In the genomic region with DNA sequence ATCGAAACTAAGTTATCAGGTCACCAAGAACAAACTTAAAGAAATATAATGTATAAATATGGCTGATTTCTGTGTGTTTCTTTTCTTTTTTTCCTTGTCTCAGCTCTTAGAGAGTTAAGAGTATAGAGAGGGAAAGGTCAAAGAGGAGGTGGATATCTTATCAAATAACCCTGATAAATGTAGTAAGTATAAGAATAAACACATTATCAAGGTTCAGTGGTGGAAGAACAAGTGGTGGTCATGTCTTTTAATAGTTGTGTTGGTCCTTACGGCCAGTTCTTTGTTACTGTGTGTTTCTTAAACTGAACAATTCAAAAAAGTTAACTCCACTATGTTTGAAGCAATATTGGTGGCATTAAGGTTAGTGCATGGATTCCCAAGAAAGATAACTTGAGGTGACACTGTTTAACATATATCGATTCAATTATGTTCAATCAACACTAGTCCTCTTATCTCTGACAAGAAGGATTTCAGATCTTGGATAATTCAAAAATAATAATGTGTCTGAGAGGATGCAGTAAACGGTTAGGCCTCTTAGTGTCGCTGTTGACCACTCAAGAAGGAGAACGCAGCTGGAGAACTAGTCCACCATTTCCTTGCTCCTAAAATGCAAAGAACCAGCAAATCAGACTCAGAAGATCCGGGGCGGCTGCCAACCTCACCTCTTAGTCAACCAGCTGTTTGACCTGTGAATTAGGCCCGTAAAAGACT, we compare ENCODE assay signal across 8 cellular contexts. TPM values are rescaled to one million over a fixed set of nuclear protein-coding genes. Genes with fewer than 3 reads are reported as not detected.
DNase-seq lines count a peak whose midpoint lies in the region; ATAC-seq and TF ChIP-seq lines count a peak whose summit lies in the region.

Gene PCDHGA3, plus strand, starts transcription at position 588 of the 711 bp plus-strand sequence. CDS start 205 bp downstream, outside the sequence.

- H3K4me3 ChIP-seq in right atrium auricular region: peak within 1 kb of the TSS; percentile 35 to 48
- peak within 1 kb of the TSS; percentile 29 to 35 for H3K4me3 ChIP-seq in aorta (ENCODE audit: low read length in 2 of 2)
- H3K4me3 ChIP-seq in colonic mucosa: no peak within 1 kb of the TSS

- WGBS in aorta, 2 donors: 23 to 25% methylated on average over 9 of the region's 9 CpGs

- H3K4me1 ChIP-seq in right atrium auricular region (no peaks in the 10 kb centered on the region), aorta (ENCODE audit: control insufficient read depth in 1 of 2, insufficient read depth in 2 of 2, low read length in 2 of 2) (no peaks in the 10 kb centered on the region), colonic mucosa (no peaks in the 10 kb centered on the region)

- H3K27ac Mint-ChIP-seq in activated naive CD4-positive, alpha-beta T cell treated with anti-CD3 and anti-CD28 coated beads, Interleukin-2, amount 10 ng/mL, durations not matched to agents 7 days and 5 days: no peak within 1 kb of the TSS
- no peak within 1 kb of the TSS for H3K27ac Mint-ChIP-seq in activated T-helper 1 cell treated with anti-CD3 and anti-CD28 coated beads, Interleukin-12 subunit alpha, Interleukin-12 subunit beta, Interleukin-2, Interleukin-4 antibody, amounts not matched to agents 30 ng/mL and 10 ng/mL and 1 ng/mL, durations not matched to agents 14 hours and 24 hours and 36 hours

- H3K9me3 ChIP-seq in right atrium auricular region: peaks cover 33 to 79% of the 10 kb centered on the region in 2 donors
- H3K9me3 ChIP-seq in aorta (ENCODE audit: control insufficient read depth, low read length): peaks cover 40% of the 10 kb centered on the region
- H3K9me3 ChIP-seq in colonic mucosa: no peaks in the 10 kb centered on the region

- no peak for ATAC-seq in aorta (ENCODE audit: low FRiP score)
- no peak for ATAC-seq in GM21528 (IDR thresholded peaks at IDR 0.05; ENCODE audit: low FRiP score, unreplicated experiment)

- peak; percentile 31 to 66 for TF ChIP-seq CTCF in right atrium auricular region (IDR thresholded peaks at IDR 0.05)
- no peak for TF ChIP-seq CTCF in colonic mucosa (IDR thresholded peaks at IDR 0.05)

- H3K9me3 Mint-ChIP-seq in activated naive CD4-positive, alpha-beta T cell treated with anti-CD3 and anti-CD28 coated beads, Interleukin-2, amount 10 ng/mL, durations not matched to agents 7 days and 5 days: peaks cover 33% of the 10 kb centered on the region
- peaks cover 42% of the 10 kb centered on the region for H3K9me3 Mint-ChIP-seq in activated T-helper 1 cell treated with anti-CD3 and anti-CD28 coated beads, Interleukin-12 subunit alpha, Interleukin-12 subunit beta, Interleukin-2, Interleukin-4 antibody, amounts not matched to agents 30 ng/mL and 10 ng/mL and 1 ng/mL, durations not matched to agents 14 hours and 24 hours and 36 hours

- CTCF ChIA-PET in activated naive CD4-positive, alpha-beta T cell treated with anti-CD3 and anti-CD28 coated beads, Interleukin-2, amount 10 ng/mL, durations not matched to agents 7 days and 5 days (lab: Charles Lee): interaction anchor here (1.0 to 1.7 kb wide), 12 partner anchors 8 to 77 kb away, joined by 3 to 5 read pairs (median 3); partner anchors contain the start of genes PCDHGA1, PCDHGA11, PCDHGB2 and PCDHGB6

- intact Hi-C loops in activated T-helper 1 cell treated with anti-CD3 and anti-CD28 coated beads, Interleukin-12 subunit alpha, Interleukin-12 subunit beta, Interleukin-2, Interleukin-4 antibody, amounts not matched to agents 30 ng/mL and 10 ng/mL and 1 ng/mL, durations not matched to agents 14 hours and 24 hours and 36 hours (cut with micrococcal nuclease): no loop called here
- intact Hi-C loops in aorta (cut with DNase I): no loop called here
- intact Hi-C loops in colonic mucosa (cut with DNase I): no loop called here

- H3K27ac ChIP-seq in right atrium auricular region (peak within 1 kb of the TSS; percentile 67 to 68), aorta (ENCODE audit: low read depth in 1 of 2, low read length in 2 of 2) (no peak within 1 kb of the TSS), colonic mucosa (no peak within 1 kb of the TSS)

- H3K27me3 ChIP-seq in right atrium auricular region (no peaks in the 10 kb centered on the region), aorta (ENCODE audit: control insufficient read depth in 1 of 2, insufficient read depth in 2 of 2, low read length in 1 of 2) (peaks cover 0 to 1% of the 10 kb centered on the region in 2 donors), colonic mucosa (no peaks in the 10 kb centered on the region)

- no peak within 1 kb of the TSS for H3K9ac ChIP-seq in colonic mucosa (ENCODE audit: low read depth in 2 of 2, low read length in 2 of 2)

- H3K4me3 Mint-ChIP-seq in activated naive CD4-positive, alpha-beta T cell treated with anti-CD3 and anti-CD28 coated beads, Interleukin-2, amount 10 ng/mL, durations not matched to agents 7 days and 5 days: peak within 1 kb of the TSS; percentile 52
- H3K4me3 Mint-ChIP-seq in activated T-helper 1 cell treated with anti-CD3 and anti-CD28 coated beads, Interleukin-12 subunit alpha, Interleukin-12 subunit beta, Interleukin-2, Interleukin-4 antibody, amounts not matched to agents 30 ng/mL and 10 ng/mL and 1 ng/mL, durations not matched to agents 14 hours and 24 hours and 36 hours: peak within 1 kb of the TSS; percentile 75

- H3K36me3 Mint-ChIP-seq in activated naive CD4-positive, alpha-beta T cell treated with anti-CD3 and anti-CD28 coated beads, Interleukin-2, amount 10 ng/mL, durations not matched to agents 7 days and 5 days: no peaks in the 10 kb centered on the region
- peaks cover 2% of the 10 kb centered on the region for H3K36me3 Mint-ChIP-seq in activated T-helper 1 cell treated with anti-CD3 and anti-CD28 coated beads, Interleukin-12 subunit alpha, Interleukin-12 subunit beta, Interleukin-2, Interleukin-4 antibody, amounts not matched to agents 30 ng/mL and 10 ng/mL and 1 ng/mL, durations not matched to agents 14 hours and 24 hours and 36 hours (ENCODE audit: low read depth)

- peaks cover 3% of the 10 kb centered on the region for H3K4me1 Mint-ChIP-seq in activated naive CD4-positive, alpha-beta T cell treated with anti-CD3 and anti-CD28 coated beads, Interleukin-2, amount 10 ng/mL, durations not matched to agents 7 days and 5 days
- H3K4me1 Mint-ChIP-seq in activated T-helper 1 cell treated with anti-CD3 and anti-CD28 coated beads, Interleukin-12 subunit alpha, Interleukin-12 subunit beta, Interleukin-2, Interleukin-4 antibody, amounts not matched to agents 30 ng/mL and 10 ng/mL and 1 ng/mL, durations not matched to agents 14 hours and 24 hours and 36 hours (ENCODE audit: low read depth): no peaks in the 10 kb centered on the region

- H3K36me3 ChIP-seq in right atrium auricular region (no peaks in the 10 kb centered on the region), aorta (ENCODE audit: control insufficient read depth in 1 of 2, insufficient read depth in 2 of 2, low read length in 1 of 2) (no peaks in the 10 kb centered on the region), colonic mucosa (no peaks in the 10 kb centered on the region)

- H3K27me3 Mint-ChIP-seq in activated naive CD4-positive, alpha-beta T cell treated with anti-CD3 and anti-CD28 coated beads, Interleukin-2, amount 10 ng/mL, durations not matched to agents 7 days and 5 days: peaks cover 40% of the 10 kb centered on the region
- H3K27me3 Mint-ChIP-seq in activated T-helper 1 cell treated with anti-CD3 and anti-CD28 coated beads, Interleukin-12 subunit alpha, Interleukin-12 subunit beta, Interleukin-2, Interleukin-4 antibody, amounts not matched to agents 30 ng/mL and 10 ng/mL and 1 ng/mL, durations not matched to agents 14 hours and 24 hours and 36 hours (ENCODE audit: insufficient read depth): peaks cover 15% of the 10 kb centered on the region

- peak; percentile 46 for DNase-seq in activated naive CD4-positive, alpha-beta T cell treated with anti-CD3 and anti-CD28 coated beads, Interleukin-2, amount 10 ng/mL, durations not matched to agents 7 days and 5 days
- DNase-seq in activated naive CD4-positive, alpha-beta T cell treated with anti-CD3 and anti-CD28 coated beads, Interleukin-2, amount 50 U/mL, for 16 hours: no peak
- no peak for DNase-seq in activated T-helper 1 cell treated with anti-CD3 and anti-CD28 coated beads, Interleukin-12 subunit alpha, Interleukin-12 subunit beta, Interleukin-2, Interleukin-4 antibody, amounts not matched to agents 30 ng/mL and 10 ng/mL and 1 ng/mL, durations not matched to agents 14 hours and 24 hours and 36 hours (ENCODE audit: low spot score)
- no peak for DNase-seq in right atrium auricular region (ENCODE audit: low spot score)
- no peak for DNase-seq in aorta
- no peak for DNase-seq in MV-4-11 (lab: John Stamatoyannopoulos, UW)
- DNase-seq in colonic mucosa: no peak

RNA-seq across cellular contexts. Expression of gene PCDHGA3, which starts in this region (rescaled TPM):
- total RNA-seq in activated T-helper 1 cell treated with anti-CD3 and anti-CD28 coated beads, Interleukin-12 subunit alpha, Interleukin-12 subunit beta, Interleukin-2, Interleukin-4 antibody, amounts not matched to agents 30 ng/mL and 10 ng/mL and 1 ng/mL, durations not matched to agents 14 hours and 24 hours and 36 hours: 0.10 TPM in 1 of 2 replicates, not detected in the other
- total RNA-seq in right atrium auricular region: 1 to 10 TPM; 7.0 to 8.9 TPM
- total RNA-seq in aorta: 1 to 10 TPM; 4.1 to 7.4 TPM
- 1 to 10 TPM in 1 of 2 donors, under 1 TPM in 1; 0.50 to 2.4 TPM for polyA plus RNA-seq in aorta
- total RNA-seq in colonic mucosa: under 1 TPM; 0.10 to 0.21 TPM

Comparison
In these comparisons a context has a peak if more than half of its experiments do, and no peak if none do; other contexts are left out.
1. H3K27ac ChIP-seq: peak in right atrium auricular region (2 of 2); none in aorta (0 of 2) and colonic mucosa (single experiment).